ENCODE assay signal across 8 cellular contexts in the genomic region with DNA sequence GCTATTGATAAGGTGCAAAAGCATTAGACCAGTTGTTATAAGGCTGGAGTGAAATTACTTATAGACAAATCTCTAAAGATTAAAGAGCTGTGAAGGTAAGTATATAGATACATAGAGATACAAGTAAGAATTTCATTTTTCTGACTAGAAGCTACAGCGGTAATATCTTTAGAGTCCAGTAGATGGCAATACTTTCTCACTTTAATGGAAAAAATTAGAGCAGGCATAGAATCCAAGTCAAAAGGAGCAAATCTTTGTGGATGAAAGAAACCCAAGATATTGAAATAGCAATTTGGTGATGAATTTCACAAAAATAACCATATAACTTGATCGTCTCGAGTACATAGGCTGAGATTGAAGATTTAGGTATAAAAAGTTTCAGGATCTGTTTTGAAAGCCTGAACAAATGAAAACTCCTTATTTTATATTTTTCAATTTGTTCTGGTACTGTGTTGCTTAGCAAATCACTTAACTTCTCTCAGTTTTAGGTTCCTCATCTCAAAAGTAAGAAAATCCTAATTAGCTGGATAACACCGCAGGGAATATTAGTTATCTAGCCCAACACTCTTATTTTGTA.
DNase-seq lines count a peak whose midpoint lies in the region; ATAC-seq and TF ChIP-seq lines count a peak whose summit lies in the region.

No MANE protein-coding gene starts in this region.

- DNase-seq in BE2C (no peak), H7 (peak; percentile 27), NCI-H774 (lab: John Stamatoyannopoulos, UW) (peak; percentile 67), lower lobe of right lung (no peak)
- peak; percentile 17 for DNase-seq in central memory CD4-positive, alpha-beta T cell
- no peak for DNase-seq in activated CD4-positive, CD25-positive, alpha-beta regulatory T cell treated with anti-CD3 and anti-CD28 coated beads, Interleukin-2, amount 50 U/mL, for 72 hours
- no peak for DNase-seq in activated CD4-positive, alpha-beta T cell treated with anti-CD3 and anti-CD28 coated beads for 36 hours

- H3K4me3 ChIP-seq in BE2C (ENCODE audit: low read depth, low read length) (no peak overlapping the region), H7 (ENCODE audit: insufficient read depth, low read depth, low read length) (no peak overlapping the region), lower lobe of right lung (no peak overlapping the region)

- H3K27me3 Mint-ChIP-seq in activated CD4-positive, alpha-beta T cell treated with anti-CD3 and anti-CD28 coated beads for 36 hours, result no peaks in the 10 kb centered on the region

- intact Hi-C loops in lower lobe of right lung (cut with DNase I), result loop anchor here (10.0 kb wide), 1 partner anchor 258 kb away; no protein-coding TSS in a partner anchor
- intact Hi-C loops in activated CD4-positive, alpha-beta T cell treated with anti-CD3 and anti-CD28 coated beads for 36 hours (cut with DNase I, micrococcal nuclease), result loop anchor here (1.0 to 5.0 kb wide), 5 partner anchors 11 to 422 kb away; no protein-coding TSS in a partner anchor

- peaks cover 11% of the 10 kb centered on the region for H3K36me3 Mint-ChIP-seq in activated CD4-positive, alpha-beta T cell treated with anti-CD3 and anti-CD28 coated beads for 36 hours (ENCODE audit: low read depth)

- peak; percentile 56 for ATAC-seq in lower lobe of right lung
- no peak for ATAC-seq in GM21786 (IDR thresholded peaks at IDR 0.05; ENCODE audit: unreplicated experiment)
- no peak for ATAC-seq in activated CD4-positive, alpha-beta T cell treated with anti-CD3 and anti-CD28 coated beads for 36 hours

- H3K27me3 ChIP-seq in BE2C (no peaks in the 10 kb centered on the region), H7 (ENCODE audit: control insufficient read depth, insufficient read depth, low read length) (no peaks in the 10 kb centered on the region), lower lobe of right lung (ENCODE audit: low read depth) (no peaks in the 10 kb centered on the region)

- H3K4me1 ChIP-seq in BE2C (no peaks in the 10 kb centered on the region), lower lobe of right lung (peaks cover 5% of the 10 kb centered on the region)

- no peaks in the 10 kb centered on the region for H3K9me3 ChIP-seq in BE2C
- no peaks in the 10 kb centered on the region for H3K9me3 ChIP-seq in lower lobe of right lung

- H3K27ac ChIP-seq in lower lobe of right lung, result no peak overlapping the region

- POLR2A ChIA-PET in activated CD4-positive, alpha-beta T cell treated with anti-CD3 and anti-CD28 coated beads for 36 hours (lab: Charles Lee), result no interaction called here

- H3K9me3 Mint-ChIP-seq in activated CD4-positive, alpha-beta T cell treated with anti-CD3 and anti-CD28 coated beads for 36 hours (ENCODE audit: low read depth), result no peaks in the 10 kb centered on the region

- H3K36me3 ChIP-seq in BE2C (peaks cover 4% of the 10 kb centered on the region), H7 (replicated peaks; ENCODE audit: control insufficient read depth, insufficient read depth, low read length) (no peaks in the 10 kb centered on the region), lower lobe of right lung (peaks cover 6% of the 10 kb centered on the region)

- CTCF ChIA-PET in activated CD4-positive, alpha-beta T cell treated with anti-CD3 and anti-CD28 coated beads for 36 hours (lab: Charles Lee), result interaction anchor here (0.6 to 4.0 kb wide), 23 partner anchors 10 to 422 kb away, joined by 3 to 71 read pairs (median 4); no protein-coding TSS in a partner anchor

- H3K4me3 Mint-ChIP-seq in activated CD4-positive, alpha-beta T cell treated with anti-CD3 and anti-CD28 coated beads for 36 hours, result no peak overlapping the region

- no peak overlapping the region for H3K27ac Mint-ChIP-seq in activated CD4-positive, alpha-beta T cell treated with anti-CD3 and anti-CD28 coated beads for 36 hours

- TF ChIP-seq CTCF in BE2C (IDR thresholded peaks at IDR 0.05; ENCODE audit: low read depth, low read length) (peak; percentile 52), lower lobe of right lung (IDR thresholded peaks at IDR 0.05) (peak; percentile 73)

- H3K4me1 Mint-ChIP-seq in activated CD4-positive, alpha-beta T cell treated with anti-CD3 and anti-CD28 coated beads for 36 hours, result peaks cover 27% of the 10 kb centered on the region

Comparison
In these comparisons a context has a peak if more than half of its experiments do, and no peak if none do; other contexts are left out.
1. DNase-seq: peak in H7 (single experiment), NCI-H774 (single experiment) and central memory CD4-positive, alpha-beta T cell (single experiment); none in BE2C (single experiment), lower lobe of right lung (single experiment), activated CD4-positive, CD25-positive, alpha-beta regulatory T cell treated with anti-CD3 and anti-CD28 coated beads, Interleukin-2, amount 50 U/mL, for 72 hours (single experiment) and activated CD4-positive, alpha-beta T cell treated with anti-CD3 and anti-CD28 coated beads for 36 hours (single experiment).
2. ATAC-seq: peak in lower lobe of right lung (2 of 2); none in GM21786 (single experiment) and activated CD4-positive, alpha-beta T cell treated with anti-CD3 and anti-CD28 coated beads for 36 hours (single experiment).